Comparison of ENCODE assay signal across 1 cellular context in the genomic region with DNA sequence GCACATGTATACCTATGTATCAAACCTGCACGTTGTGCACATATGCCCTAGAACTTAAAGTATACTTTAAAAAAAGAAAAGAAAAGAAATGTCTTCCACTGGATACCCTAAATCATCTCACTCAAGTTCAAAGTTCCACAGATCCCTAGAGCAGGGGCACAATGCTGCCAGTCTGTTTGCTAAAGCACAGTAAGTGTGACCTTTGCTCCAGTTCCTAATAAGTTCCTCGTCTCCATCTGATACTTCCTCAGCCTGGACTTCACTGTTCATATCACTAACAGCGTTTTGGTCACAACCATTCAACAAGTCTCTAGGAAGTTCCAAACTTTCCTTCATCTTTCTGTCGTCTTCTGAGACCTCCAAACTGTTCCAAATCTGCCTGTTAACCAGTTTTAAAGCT.
TF ChIP-seq lines count a peak whose summit lies in the region.

No MANE protein-coding gene starts in this region.

TF ChIP-seq in HepG2, 621 proteins besides CTCF, POLR2A, EP300 and RAD21 (continued from another document):
- TF ChIP-seq, protein P1, sequence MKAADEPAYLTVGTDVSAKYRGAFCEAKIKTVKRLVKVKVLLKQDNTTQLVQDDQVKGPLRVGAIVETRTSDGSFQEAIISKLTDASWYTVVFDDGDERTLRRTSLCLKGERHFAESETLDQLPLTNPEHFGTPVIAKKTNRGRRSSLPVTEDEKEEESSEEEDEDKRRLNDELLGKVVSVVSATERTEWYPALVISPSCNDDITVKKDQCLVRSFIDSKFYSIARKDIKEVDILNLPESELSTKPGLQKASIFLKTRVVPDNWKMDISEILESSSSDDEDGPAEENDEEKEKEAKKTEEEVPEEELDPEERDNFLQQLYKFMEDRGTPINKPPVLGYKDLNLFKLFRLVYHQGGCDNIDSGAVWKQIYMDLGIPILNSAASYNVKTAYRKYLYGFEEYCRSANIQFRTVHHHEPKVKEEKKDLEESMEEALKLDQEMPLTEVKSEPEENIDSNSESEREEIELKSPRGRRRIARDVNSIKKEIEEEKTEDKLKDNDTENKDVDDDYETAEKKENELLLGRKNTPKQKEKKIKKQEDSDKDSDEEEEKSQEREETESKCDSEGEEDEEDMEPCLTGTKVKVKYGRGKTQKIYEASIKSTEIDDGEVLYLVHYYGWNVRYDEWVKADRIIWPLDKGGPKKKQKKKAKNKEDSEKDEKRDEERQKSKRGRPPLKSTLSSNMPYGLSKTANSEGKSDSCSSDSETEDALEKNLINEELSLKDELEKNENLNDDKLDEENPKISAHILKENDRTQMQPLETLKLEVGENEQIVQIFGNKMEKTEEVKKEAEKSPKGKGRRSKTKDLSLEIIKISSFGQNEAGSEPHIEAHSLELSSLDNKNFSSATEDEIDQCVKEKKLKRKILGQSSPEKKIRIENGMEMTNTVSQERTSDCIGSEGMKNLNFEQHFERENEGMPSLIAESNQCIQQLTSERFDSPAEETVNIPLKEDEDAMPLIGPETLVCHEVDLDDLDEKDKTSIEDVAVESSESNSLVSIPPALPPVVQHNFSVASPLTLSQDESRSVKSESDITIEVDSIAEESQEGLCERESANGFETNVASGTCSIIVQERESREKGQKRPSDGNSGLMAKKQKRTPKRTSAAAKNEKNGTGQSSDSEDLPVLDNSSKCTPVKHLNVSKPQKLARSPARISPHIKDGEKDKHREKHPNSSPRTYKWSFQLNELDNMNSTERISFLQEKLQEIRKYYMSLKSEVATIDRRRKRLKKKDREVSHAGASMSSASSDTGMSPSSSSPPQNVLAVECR (CRISPR knock-in tag; IDR thresholded peaks at IDR 0.05; ENCODE audit: borderline replicate concordance), result no peak
- TF ChIP-seq ZNF563 (CRISPR knock-in tag; IDR thresholded peaks at IDR 0.05) (no peak), ZMYM2 (CRISPR knock-in tag; IDR thresholded peaks at IDR 0.05) (0 out of 2 replicates have a peak, but pooled peaks have one; percentile 49), NR1H2 (CRISPR knock-in tag; IDR thresholded peaks at IDR 0.05; ENCODE audit: borderline replicate concordance, low read depth) (no peak), ZNF879 (CRISPR knock-in tag; IDR thresholded peaks at IDR 0.05) (no peak), IRF2 (CRISPR knock-in tag; IDR thresholded peaks at IDR 0.05) (no peak), RXRB (CRISPR knock-in tag; IDR thresholded peaks at IDR 0.05; ENCODE audit: borderline replicate concordance) (peak; percentile 80), FOXK1 (CRISPR knock-in tag; IDR thresholded peaks at IDR 0.05; ENCODE audit: borderline replicate concordance, low read depth) (no peak), ETV6 (CRISPR knock-in tag; conservative IDR thresholded peaks at IDR 0.05) (no peak), CHCHD3 (CRISPR knock-in tag; IDR thresholded peaks at IDR 0.05) (no peak), HDAC2 (CRISPR knock-in tag; IDR thresholded peaks at IDR 0.05) (no peak), ZNF333 (CRISPR knock-in tag; IDR thresholded peaks at IDR 0.05; ENCODE audit: borderline replicate concordance) (no peak), ZNF570 (CRISPR knock-in tag; IDR thresholded peaks at IDR 0.05; ENCODE audit: borderline replicate concordance) (no peak), JUN (CRISPR knock-in tag; IDR thresholded peaks at IDR 0.05) (no peak), SSRP1 (CRISPR knock-in tag; IDR thresholded peaks at IDR 0.05) (no peak), ZMYM4 (CRISPR knock-in tag; IDR thresholded peaks at IDR 0.05) (peak; percentile 36; the same call in 1 of the 2 replicates), CBX1 (IDR thresholded peaks at IDR 0.05; ENCODE audit: low read depth) (no peak), ZNF674 (CRISPR knock-in tag; IDR thresholded peaks at IDR 0.05; ENCODE audit: low read depth) (no peak), ZNF644 (CRISPR knock-in tag; IDR thresholded peaks at IDR 0.05; ENCODE audit: low read depth) (0 out of 2 replicates have a peak, but pooled peaks have one; percentile 30), ZNF782 (CRISPR knock-in tag; IDR thresholded peaks at IDR 0.05; ENCODE audit: borderline replicate concordance) (no peak), DR1 (CRISPR knock-in tag; IDR thresholded peaks at IDR 0.05) (no peak), CC2D1A (CRISPR knock-in tag; IDR thresholded peaks at IDR 0.05) (no peak), ZFP36L2 (CRISPR knock-in tag; IDR thresholded peaks at IDR 0.05) (no peak), ZNF367 (CRISPR knock-in tag; IDR thresholded peaks at IDR 0.05; ENCODE audit: borderline replicate concordance) (no peak), CHD4 (IDR thresholded peaks at IDR 0.05; ENCODE audit: borderline replicate concordance, low read length) (no peak), IKZF1 (IDR thresholded peaks at IDR 0.05) (no peak), RCOR2 (CRISPR knock-in tag; IDR thresholded peaks at IDR 0.05) (no peak), NR2F2 (IDR thresholded peaks at IDR 0.05; ENCODE audit: borderline replicate concordance, low read depth) (no peak)
- TF ChIP-seq, protein P2, sequence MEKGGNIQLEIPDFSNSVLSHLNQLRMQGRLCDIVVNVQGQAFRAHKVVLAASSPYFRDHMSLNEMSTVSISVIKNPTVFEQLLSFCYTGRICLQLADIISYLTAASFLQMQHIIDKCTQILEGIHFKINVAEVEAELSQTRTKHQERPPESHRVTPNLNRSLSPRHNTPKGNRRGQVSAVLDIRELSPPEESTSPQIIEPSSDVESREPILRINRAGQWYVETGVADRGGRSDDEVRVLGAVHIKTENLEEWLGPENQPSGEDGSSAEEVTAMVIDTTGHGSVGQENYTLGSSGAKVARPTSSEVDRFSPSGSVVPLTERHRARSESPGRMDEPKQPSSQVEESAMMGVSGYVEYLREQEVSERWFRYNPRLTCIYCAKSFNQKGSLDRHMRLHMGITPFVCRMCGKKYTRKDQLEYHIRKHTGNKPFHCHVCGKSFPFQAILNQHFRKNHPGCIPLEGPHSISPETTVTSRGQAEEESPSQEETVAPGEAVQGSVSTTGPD (CRISPR knock-in tag; IDR thresholded peaks at IDR 0.05), result no peak
- TF ChIP-seq, protein P3, sequence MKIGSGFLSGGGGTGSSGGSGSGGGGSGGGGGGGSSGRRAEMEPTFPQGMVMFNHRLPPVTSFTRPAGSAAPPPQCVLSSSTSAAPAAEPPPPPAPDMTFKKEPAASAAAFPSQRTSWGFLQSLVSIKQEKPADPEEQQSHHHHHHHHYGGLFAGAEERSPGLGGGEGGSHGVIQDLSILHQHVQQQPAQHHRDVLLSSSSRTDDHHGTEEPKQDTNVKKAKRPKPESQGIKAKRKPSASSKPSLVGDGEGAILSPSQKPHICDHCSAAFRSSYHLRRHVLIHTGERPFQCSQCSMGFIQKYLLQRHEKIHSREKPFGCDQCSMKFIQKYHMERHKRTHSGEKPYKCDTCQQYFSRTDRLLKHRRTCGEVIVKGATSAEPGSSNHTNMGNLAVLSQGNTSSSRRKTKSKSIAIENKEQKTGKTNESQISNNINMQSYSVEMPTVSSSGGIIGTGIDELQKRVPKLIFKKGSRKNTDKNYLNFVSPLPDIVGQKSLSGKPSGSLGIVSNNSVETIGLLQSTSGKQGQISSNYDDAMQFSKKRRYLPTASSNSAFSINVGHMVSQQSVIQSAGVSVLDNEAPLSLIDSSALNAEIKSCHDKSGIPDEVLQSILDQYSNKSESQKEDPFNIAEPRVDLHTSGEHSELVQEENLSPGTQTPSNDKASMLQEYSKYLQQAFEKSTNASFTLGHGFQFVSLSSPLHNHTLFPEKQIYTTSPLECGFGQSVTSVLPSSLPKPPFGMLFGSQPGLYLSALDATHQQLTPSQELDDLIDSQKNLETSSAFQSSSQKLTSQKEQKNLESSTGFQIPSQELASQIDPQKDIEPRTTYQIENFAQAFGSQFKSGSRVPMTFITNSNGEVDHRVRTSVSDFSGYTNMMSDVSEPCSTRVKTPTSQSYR (CRISPR knock-in tag; IDR thresholded peaks at IDR 0.05; ENCODE audit: borderline replicate concordance), result no peak
- TF ChIP-seq, protein P4, sequence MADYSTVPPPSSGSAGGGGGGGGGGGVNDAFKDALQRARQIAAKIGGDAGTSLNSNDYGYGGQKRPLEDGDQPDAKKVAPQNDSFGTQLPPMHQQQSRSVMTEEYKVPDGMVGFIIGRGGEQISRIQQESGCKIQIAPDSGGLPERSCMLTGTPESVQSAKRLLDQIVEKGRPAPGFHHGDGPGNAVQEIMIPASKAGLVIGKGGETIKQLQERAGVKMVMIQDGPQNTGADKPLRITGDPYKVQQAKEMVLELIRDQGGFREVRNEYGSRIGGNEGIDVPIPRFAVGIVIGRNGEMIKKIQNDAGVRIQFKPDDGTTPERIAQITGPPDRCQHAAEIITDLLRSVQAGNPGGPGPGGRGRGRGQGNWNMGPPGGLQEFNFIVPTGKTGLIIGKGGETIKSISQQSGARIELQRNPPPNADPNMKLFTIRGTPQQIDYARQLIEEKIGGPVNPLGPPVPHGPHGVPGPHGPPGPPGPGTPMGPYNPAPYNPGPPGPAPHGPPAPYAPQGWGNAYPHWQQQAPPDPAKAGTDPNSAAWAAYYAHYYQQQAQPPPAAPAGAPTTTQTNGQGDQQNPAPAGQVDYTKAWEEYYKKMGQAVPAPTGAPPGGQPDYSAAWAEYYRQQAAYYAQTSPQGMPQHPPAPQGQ (CRISPR knock-in tag; IDR thresholded peaks at IDR 0.05; ENCODE audit: borderline replicate concordance), result no peak
- TF ChIP-seq, protein P5, sequence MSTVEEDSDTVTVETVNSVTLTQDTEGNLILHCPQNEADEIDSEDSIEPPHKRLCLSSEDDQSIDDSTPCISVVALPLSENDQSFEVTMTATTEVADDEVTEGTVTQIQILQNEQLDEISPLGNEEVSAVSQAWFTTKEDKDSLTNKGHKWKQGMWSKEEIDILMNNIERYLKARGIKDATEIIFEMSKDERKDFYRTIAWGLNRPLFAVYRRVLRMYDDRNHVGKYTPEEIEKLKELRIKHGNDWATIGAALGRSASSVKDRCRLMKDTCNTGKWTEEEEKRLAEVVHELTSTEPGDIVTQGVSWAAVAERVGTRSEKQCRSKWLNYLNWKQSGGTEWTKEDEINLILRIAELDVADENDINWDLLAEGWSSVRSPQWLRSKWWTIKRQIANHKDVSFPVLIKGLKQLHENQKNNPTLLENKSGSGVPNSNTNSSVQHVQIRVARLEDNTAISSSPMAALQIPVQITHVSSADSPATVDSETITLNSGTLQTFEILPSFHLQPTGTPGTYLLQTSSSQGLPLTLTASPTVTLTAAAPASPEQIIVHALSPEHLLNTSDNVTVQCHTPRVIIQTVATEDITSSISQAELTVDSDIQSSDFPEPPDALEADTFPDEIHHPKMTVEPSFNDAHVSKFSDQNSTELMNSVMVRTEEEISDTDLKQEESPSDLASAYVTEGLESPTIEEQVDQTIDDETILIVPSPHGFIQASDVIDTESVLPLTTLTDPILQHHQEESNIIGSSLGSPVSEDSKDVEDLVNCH (CRISPR knock-in tag; IDR thresholded peaks at IDR 0.05), result no peak
